ENCODE assay signal across 1 cellular context in genomic region chrX:103674531-103675454, GRCh38.
TF ChIP-seq lines count a peak whose summit lies in the region.

No MANE protein-coding gene starts in this region.

TF ChIP-seq in K562, 482 proteins besides CTCF, POLR2A, EP300 and RAD21:
- TF ChIP-seq SUPT5H (IDR thresholded peaks at IDR 0.05): peak; percentile 79
- 0 out of 2 replicates have a peak, but pooled peaks have one; percentile 25 for TF ChIP-seq ELF2 (CRISPR knock-in tag; IDR thresholded peaks at IDR 0.05)
- TF ChIP-seq ILF3 (IDR thresholded peaks at IDR 0.05; ENCODE audit: borderline replicate concordance): peak; percentile 5; the same call in 1 of the 2 replicates
- peak; percentile 79; the same call in 1 of the 2 replicates for TF ChIP-seq POLR2AphosphoS2 (IDR thresholded peaks at IDR 0.05; ENCODE audit: low read length)
- TF ChIP-seq FOS (IDR thresholded peaks at IDR 0.05; ENCODE audit: extremely low read depth, insufficient read length): no peak
- no peak for TF ChIP-seq RREB1 (CRISPR knock-in tag; IDR thresholded peaks at IDR 0.05)
- peak; percentile 80 for TF ChIP-seq POLR2B (IDR thresholded peaks at IDR 0.05; ENCODE audit: low read depth, partially characterized antibody)
